ENCODE assay signal across 8 cellular contexts in the genomic region with DNA sequence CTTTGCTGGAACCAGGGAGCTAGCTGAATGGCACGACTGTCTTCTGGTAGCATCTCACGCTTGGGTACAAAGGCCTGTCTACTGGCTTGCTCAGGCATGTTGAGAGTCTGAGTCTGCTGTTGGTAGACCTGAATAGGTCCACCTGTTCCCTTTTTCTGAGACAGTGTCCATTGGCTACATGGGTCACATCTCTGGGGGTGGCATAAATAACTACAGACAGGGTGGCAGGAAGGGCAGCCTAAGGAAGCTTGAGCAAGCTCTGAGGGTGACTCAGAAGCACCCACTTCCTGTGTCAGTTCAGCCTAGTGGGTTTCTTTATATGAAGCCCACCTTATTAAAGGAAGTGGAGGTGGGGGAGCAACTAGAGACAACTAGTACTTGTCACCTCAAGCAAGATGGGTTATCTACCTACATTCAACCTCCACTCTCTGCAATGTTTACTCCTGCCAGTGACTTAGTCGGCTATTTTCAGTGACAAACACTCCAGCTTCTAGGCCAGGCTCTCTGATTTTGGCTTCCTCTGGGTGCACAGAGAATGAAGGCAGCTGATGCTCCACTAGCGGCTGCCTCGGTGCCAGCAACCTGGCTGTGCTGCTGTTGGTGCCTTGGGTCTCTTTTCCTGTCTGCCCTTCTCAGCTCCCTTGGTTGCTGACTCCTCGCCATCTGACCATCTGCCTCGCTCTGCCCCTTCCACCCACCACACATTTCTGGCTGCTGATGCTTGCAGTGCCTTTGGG. TPM values are rescaled to one million over a fixed set of nuclear protein-coding genes. Genes with fewer than 3 reads are reported as not detected.
DNase-seq lines count a peak whose midpoint lies in the region; ATAC-seq and TF ChIP-seq lines count a peak whose summit lies in the region.

No MANE protein-coding gene starts in this region.

- H3K4me3 ChIP-seq in right atrium auricular region (no peak overlapping the region), esophagus squamous epithelium (no peak overlapping the region), thymus (ENCODE audit: low read length) (no peak overlapping the region)

- WGBS in esophagus squamous epithelium, 2 donors = 55 to 74% methylated on average over 5 to 7 of the region's 7 CpGs
- 52% methylated on average over 7 of the region's 7 CpGs for WGBS in thymus

- no peaks in the 10 kb centered on the region for H3K27me3 ChIP-seq in right atrium auricular region
- no peaks in the 10 kb centered on the region for H3K27me3 ChIP-seq in esophagus squamous epithelium
- H3K27me3 ChIP-seq in thymus (ENCODE audit: control insufficient read depth, insufficient read depth) = no peaks in the 10 kb centered on the region

- TF ChIP-seq CTCF in right atrium auricular region (IDR thresholded peaks at IDR 0.05) = no peak
- TF ChIP-seq CTCF in esophagus squamous epithelium (IDR thresholded peaks at IDR 0.05) = no peak

- H3K36me3 ChIP-seq in right atrium auricular region (no peaks in the 10 kb centered on the region), esophagus squamous epithelium (no peaks in the 10 kb centered on the region), thymus (ENCODE audit: control insufficient read depth, insufficient read depth) (no peaks in the 10 kb centered on the region)

- intact Hi-C loops in left ventricle myocardium superior (cut with micrococcal nuclease) (no loop called here), esophagus squamous epithelium (cut with DNase I) (no loop called here)

- H3K27ac ChIP-seq in right atrium auricular region = no peak overlapping the region
- peak overlapping the region in 3 of 4 donors; percentile 18 to 75 (median 71) for H3K27ac ChIP-seq in esophagus squamous epithelium
- H3K27ac ChIP-seq in thymus (ENCODE audit: low read depth) = peak overlapping the region; percentile 87

- DNase-seq in left ventricle myocardium superior (peak; percentile 28), right atrium auricular region (ENCODE audit: low spot score) (no peak), esophagus squamous epithelium (lab: John Stamatoyannopoulos, UW) (no peak), NCI-H524 treated with DMSO at 0.1 percent for 48 hours (lab: John Stamatoyannopoulos, UW) (no peak)
- DNase-seq in activated CD4-positive, alpha-beta T cell treated with anti-CD3 and anti-CD28 coated beads, Interleukin-2, amount 50 U/mL, for 48 hours = peak; percentile 26 to 35

- H3K9me3 ChIP-seq in right atrium auricular region (no peaks in the 10 kb centered on the region), esophagus squamous epithelium (no peaks in the 10 kb centered on the region), thymus (ENCODE audit: control insufficient read depth) (no peaks in the 10 kb centered on the region)

- H3K4me1 ChIP-seq in right atrium auricular region (peaks cover 0 to 20% of the 10 kb centered on the region in 2 donors), esophagus squamous epithelium (peaks cover 9 to 54% (median 41%) of the 10 kb centered on the region in 3 donors), thymus (ENCODE audit: control insufficient read depth, insufficient read depth, low read length) (peaks cover 19% of the 10 kb centered on the region)

- TF ChIP-seq POLR2A in esophagus squamous epithelium (IDR thresholded peaks at IDR 0.05) = no peak

- ATAC-seq in left ventricle myocardium superior = no peak
- ATAC-seq in GM21576 (IDR thresholded peaks at IDR 0.05; ENCODE audit: unreplicated experiment) = no peak
- ATAC-seq in HG02884 (IDR thresholded peaks at IDR 0.05; ENCODE audit: unreplicated experiment) = no peak

RNA-seq across cellular contexts. Expression of gene ZYX, which starts 5.7 kb away (rescaled TPM):
- 73.9 TPM for total RNA-seq in left ventricle myocardium superior
- total RNA-seq in right atrium auricular region = 10 to 100 TPM; 48.3 to 93.7 TPM
- total RNA-seq in esophagus squamous epithelium = 10 to 100 TPM; 40.2 to 78.8 (median 68.6) TPM
- 113 TPM for polyA plus RNA-seq in thymus

RNA-seq across cellular contexts. Expression of gene FAM131B, which starts 13.0 kb away (rescaled TPM):
- total RNA-seq in left ventricle myocardium superior (0.57 TPM), right atrium auricular region (under 1 TPM; 0.08 to 0.48 TPM), esophagus squamous epithelium (under 1 TPM; 0.09 to 0.76 (median 0.46) TPM)
- polyA plus RNA-seq in thymus = 0.68 TPM

RNA-seq across cellular contexts. Expression of gene EPHA1, which starts 33.2 kb away (rescaled TPM):
- total RNA-seq in left ventricle myocardium superior (not detected), right atrium auricular region (under 1 TPM in 1 of 2 donors, not detected in 1; 0.71 TPM), esophagus squamous epithelium (100 to 1,000 TPM in 1 of 4 donors, 10 to 100 TPM in 3; 64.5 to 132 (median 77.4) TPM)
- polyA plus RNA-seq in thymus = 12.5 TPM

RNA-seq across cellular contexts. Expression of gene CLCN1, which starts 59.6 kb away (rescaled TPM):
- total RNA-seq in left ventricle myocardium superior = not detected
- total RNA-seq in right atrium auricular region = not detected
- under 1 TPM in 3 of 4 donors, not detected in 1; under 0.01 to 0.91 (median 0.13) TPM for total RNA-seq in esophagus squamous epithelium
- polyA plus RNA-seq in thymus = 0.57 TPM

Comparison
In these comparisons a context has a peak if more than half of its experiments do, and no peak if none do; other contexts are left out.
1. DNase-seq: peak in left ventricle myocardium superior (single experiment) and activated CD4-positive, alpha-beta T cell treated with anti-CD3 and anti-CD28 coated beads, Interleukin-2, amount 50 U/mL, for 48 hours (2 of 2); none in right atrium auricular region (single experiment), esophagus squamous epithelium (single experiment) and NCI-H524 treated with DMSO at 0.1 percent for 48 hours (single experiment).
2. H3K27ac ChIP-seq: peak in esophagus squamous epithelium (3 of 4) and thymus (single experiment); none in right atrium auricular region (0 of 2).
3. RNA of gene EPHA1, which starts 33.2 kb away (total RNA-seq): 64.5 to 132 TPM in esophagus squamous epithelium; 0.71 TPM in right atrium auricular region and not detected in left ventricle myocardium superior (single experiment); every median in the first group is over 10 times any median in the second.